In genomic region chr4:3235581-3235980, GRCh38 we compare ENCODE assay signal across 22 cellular contexts. TPM values are rescaled to one million over a fixed set of nuclear protein-coding genes. Genes with fewer than 3 reads are reported as not detected.
"Had no signal": no experiment of that assay in that cellular context is flagged by ENCODE, and none has a peak within 500 bp of the region (broad histone marks: within the 10 kb centered on the region; RNA-seq: fewer than 3 reads in every experiment).

No MANE protein-coding gene starts in this region.

- H3K9me3 Mint-ChIP-seq: IgD-negative memory B cell had no signal

- DNase-seq: Kasumi-1, MM.1S, NCI-H1092 treated with DMSO at 0.1 percent for 48 hours, NCI-H1436, NCI-H187, NCI-H2029, NCI-H2081 treated with DMSO at 0.1 percent for 48 hours, NCI-H2171, NCI-H226, NCI-H446, NCI-H510A, NCI-H524 treated with DMSO at 0.1 percent for 48 hours, NCI-H69, NCI-H774, RPMI8226, SHP77 treated with DMSO at 0.1 percent for 48 hours, SJCRH30 had no signal

- FAIRE-seq: K562, RCC 7860 had no signal

- ATAC-seq: K562, SK-N-SH treated with all-trans-retinoic acid at 6 μM for 48 hours had no signal

- H3K27ac Mint-ChIP-seq: IgD-negative memory B cell had no signal

- H3K4me1 ChIP-seq: SJCRH30 had no signal

- H3K4me2 ChIP-seq: KMS-11 had no signal

- H3K27ac ChIP-seq: KMS-11, SJCRH30 had no signal

- H3K9me3 ChIP-seq: SJCRH30 had no signal

- H3K4me3 ChIP-seq: K562, SJCRH30 had no signal

- H3K27me3 Mint-ChIP-seq: IgD-negative memory B cell had no signal

- H3K9ac ChIP-seq: KMS-11 had no signal

- H3K27me3 ChIP-seq: SJCRH30 had no signal

RNA-seq across cellular contexts. Expression of gene MSANTD1, which starts 13.4 kb away (rescaled TPM):
- polyA plus RNA-seq: IgD-negative memory B cell, K562 had no signal
